Comparison of ENCODE assay signal across 10 cellular contexts in the genomic region with DNA sequence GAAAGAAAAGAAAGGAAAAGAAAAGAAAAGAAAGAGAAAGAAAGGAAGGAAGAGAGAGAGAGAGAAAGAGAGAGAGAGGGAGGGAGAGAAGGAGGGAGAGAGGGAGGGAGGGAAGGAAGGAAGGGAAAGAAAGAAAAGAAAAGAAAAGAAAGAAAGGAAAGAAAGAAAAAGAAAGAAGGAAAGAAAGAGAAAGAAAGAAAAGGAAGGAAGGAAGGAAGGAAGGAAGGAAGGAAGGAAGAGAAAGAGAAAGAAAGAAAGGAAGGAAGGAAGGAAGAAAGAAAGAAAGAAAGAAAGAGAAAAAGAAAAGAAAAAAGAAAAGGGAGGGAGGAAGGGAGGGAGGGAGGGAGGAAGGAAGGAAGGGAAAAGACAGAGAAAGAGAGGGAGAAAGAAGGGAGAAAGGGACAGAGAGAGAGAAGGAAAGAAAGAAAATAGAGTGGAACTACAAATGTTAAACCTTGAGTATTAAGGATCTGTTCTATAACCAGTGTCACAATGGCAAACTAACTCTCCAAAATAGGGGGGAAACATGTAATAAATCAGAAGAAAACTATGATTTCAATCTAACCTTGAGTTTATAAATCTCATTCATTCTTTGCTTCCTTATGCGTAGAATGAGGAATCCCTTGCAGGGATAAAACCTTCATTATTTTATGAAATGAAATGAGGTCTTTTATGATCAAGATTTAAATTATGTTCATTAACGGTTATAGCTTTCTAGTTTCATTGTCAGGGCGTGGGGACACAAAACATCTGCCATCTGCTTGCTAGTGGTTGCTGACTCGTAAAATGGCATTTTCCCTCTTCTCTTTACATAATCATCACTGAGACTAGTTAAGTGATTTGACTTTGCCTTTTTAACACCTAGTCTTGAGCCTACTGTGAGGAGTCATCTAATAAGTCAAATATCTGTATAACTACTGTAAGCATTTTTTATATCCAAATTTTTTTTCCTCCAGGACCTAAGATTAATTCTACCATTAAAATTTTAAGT. TPM values are rescaled to one million over a fixed set of nuclear protein-coding genes. Genes with fewer than 3 reads are reported as not detected.
DNase-seq lines count a peak whose midpoint lies in the region; ATAC-seq lines count a peak whose summit lies in the region.
"Had no signal": no experiment of that assay in that cellular context is flagged by ENCODE, and none has a peak within 500 bp of the region (broad histone marks: within the 10 kb centered on the region; RNA-seq: fewer than 3 reads in every experiment).

No MANE protein-coding gene starts in this region.

- H3K9me3 Mint-ChIP-seq in activated naive CD8-positive, alpha-beta T cell (ENCODE audit: low read depth), result no peaks in the 10 kb centered on the region
- H3K9me3 Mint-ChIP-seq in activated naive CD8-positive, alpha-beta T cell treated with anti-CD3 and anti-CD28 coated beads for 36 hours, result no peaks in the 10 kb centered on the region
- H3K9me3 Mint-ChIP-seq: neural crest cell had no signal

- H3K9me3 ChIP-seq in endocrine pancreas (ENCODE audit: control insufficient read depth, low read length), result no peaks in the 10 kb centered on the region
- H3K9me3 ChIP-seq: Peyer's patch had no signal

- ATAC-seq in stimulated activated naive CD8-positive, alpha-beta T cell treated with anti-CD3 and anti-CD28 coated beads, Interleukin-15, Interleukin-2, amounts not matched to agents 100 U/mL and 50 U/mL, for 24 hours, result peak; percentile 50

- peak overlapping the region; percentile 15 for H3K4me3 Mint-ChIP-seq in activated naive CD8-positive, alpha-beta T cell
- H3K4me3 Mint-ChIP-seq in activated naive CD8-positive, alpha-beta T cell treated with anti-CD3 and anti-CD28 coated beads for 36 hours, result no peak overlapping the region
- H3K4me3 Mint-ChIP-seq: neural crest cell had no signal

- no peak for DNase-seq in activated naive CD8-positive, alpha-beta T cell treated with anti-CD3 and anti-CD28 coated beads for 36 hours
- peak; percentile 37 for DNase-seq in NCI-H1694 treated with DMSO at 0.1 percent for 48 hours (lab: John Stamatoyannopoulos, UW)
- DNase-seq in stimulated activated naive CD8-positive, alpha-beta T cell treated with anti-CD3 and anti-CD28 coated beads, Interleukin-15, Interleukin-2, amounts not matched to agents 100 U/mL and 50 U/mL, for 24 hours, result no peak
- no peak for DNase-seq in SIG-M5 (lab: John Stamatoyannopoulos, UW)
- no peak for DNase-seq in NAMALWA (ENCODE audit: low spot score)
- DNase-seq in HPDE6-E6E7 (ENCODE audit: extremely low spot score), result no peak
- DNase-seq: Peyer's patch had no signal

- peak overlapping the region; percentile 66 for H3K27ac Mint-ChIP-seq in activated naive CD8-positive, alpha-beta T cell
- H3K27ac Mint-ChIP-seq in activated naive CD8-positive, alpha-beta T cell treated with anti-CD3 and anti-CD28 coated beads for 36 hours, result no peak overlapping the region

- H3K27me3 Mint-ChIP-seq in activated naive CD8-positive, alpha-beta T cell, result no peaks in the 10 kb centered on the region
- no peaks in the 10 kb centered on the region for H3K27me3 Mint-ChIP-seq in activated naive CD8-positive, alpha-beta T cell treated with anti-CD3 and anti-CD28 coated beads for 36 hours

- peaks cover 39% of the 10 kb centered on the region for H3K4me1 Mint-ChIP-seq in activated naive CD8-positive, alpha-beta T cell (ENCODE audit: low read depth)
- peaks cover 29% of the 10 kb centered on the region for H3K4me1 Mint-ChIP-seq in activated naive CD8-positive, alpha-beta T cell treated with anti-CD3 and anti-CD28 coated beads for 36 hours

- H3K36me3 ChIP-seq in endocrine pancreas (ENCODE audit: control insufficient read depth, insufficient read depth, low read length), result no peaks in the 10 kb centered on the region
- H3K36me3 ChIP-seq: Peyer's patch had no signal

- peak overlapping the region; percentile 38 for H3K4me3 ChIP-seq in endocrine pancreas (ENCODE audit: control insufficient read depth, insufficient read depth, low read length)
- H3K4me3 ChIP-seq: Peyer's patch had no signal

- no peaks in the 10 kb centered on the region for H3K27me3 ChIP-seq in endocrine pancreas (ENCODE audit: control insufficient read depth, insufficient read depth, low read length)
- H3K27me3 ChIP-seq: Peyer's patch had no signal

- peaks cover 12% of the 10 kb centered on the region for H3K4me1 ChIP-seq in endocrine pancreas (ENCODE audit: control insufficient read depth, insufficient read depth, low read length)
- H3K4me1 ChIP-seq: Peyer's patch had no signal

- no peak overlapping the region for H3K9ac ChIP-seq in endocrine pancreas (ENCODE audit: control insufficient read depth, insufficient read depth, low read length)

- no peaks in the 10 kb centered on the region for H3K36me3 Mint-ChIP-seq in activated naive CD8-positive, alpha-beta T cell
- peaks cover 2% of the 10 kb centered on the region for H3K36me3 Mint-ChIP-seq in activated naive CD8-positive, alpha-beta T cell treated with anti-CD3 and anti-CD28 coated beads for 36 hours

RNA-seq across cellular contexts. Expression of a gene that starts 40.7 kb away (rescaled TPM):
- 100 to 1,000 TPM; 142 to 148 TPM for total RNA-seq in activated naive CD8-positive, alpha-beta T cell treated with anti-CD3 and anti-CD28 coated beads for 36 hours
